1 cellular context compared by ENCODE assay signal in genomic region chr4:113404846-113405245, GRCh38.
TF ChIP-seq lines count a peak whose summit lies in the region.

No MANE protein-coding gene starts in this region.

TF ChIP-seq in endothelial cell of umbilical vein, 7 proteins besides CTCF, POLR2A, EP300 and RAD21 (continued from another document):
- TF ChIP-seq FOS (IDR thresholded peaks at IDR 0.05; ENCODE audit: borderline replicate concordance, insufficient read depth, low read length), result no peak
